ENCODE assay signal across 1 cellular context in genomic region chr3:117322866-117323265, GRCh38.
TF ChIP-seq lines count a peak whose summit lies in the region.

No MANE protein-coding gene starts in this region.

TF ChIP-seq in IMR-90, 13 proteins besides CTCF, POLR2A, EP300 and RAD21 (continued from another document):
- TF ChIP-seq MAZ (IDR thresholded peaks at IDR 0.05; ENCODE audit: borderline replicate concordance, low read depth, low read length): no peak
- no peak for TF ChIP-seq SMC3 (IDR thresholded peaks at IDR 0.05; ENCODE audit: low read depth, low read length)
